In the genomic region with DNA sequence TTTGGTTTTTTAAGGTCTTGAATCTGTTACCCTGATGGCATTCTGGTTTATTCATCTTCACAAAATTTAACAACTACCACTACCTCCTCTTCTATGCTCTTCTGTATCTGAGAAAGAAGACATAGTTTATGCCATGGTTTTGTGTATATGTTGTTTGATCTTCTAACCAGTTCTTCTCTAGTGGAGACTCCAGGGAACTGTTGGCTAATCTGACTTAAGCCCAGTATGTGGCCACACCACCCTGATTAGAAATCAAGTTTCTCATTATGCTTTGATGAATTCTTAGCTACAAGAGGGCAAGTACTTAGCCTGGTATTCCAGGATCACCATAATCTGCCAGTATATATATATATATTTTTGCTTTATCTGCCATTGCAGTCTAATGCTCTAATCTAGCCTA, we compare ENCODE assay signal across 22 cellular contexts.
"Had no signal": no experiment of that assay in that cellular context is flagged by ENCODE, and none has a peak within 500 bp of the region (broad histone marks: within the 10 kb centered on the region; RNA-seq: fewer than 3 reads in every experiment).

No MANE protein-coding gene starts in this region.

- ATAC-seq: gastrocnemius medialis; left cardiac atrium; stimulated activated naive B cell treated with anti-CD40 and anti-IgM and Interleukin-4, amounts not matched to agents 10 μg/mL and 1 μg/mL and 100 μg/mL, for 72 hours had no signal

- DNase-seq: activated CD4-positive, alpha-beta memory T cell treated with anti-CD3 and anti-CD28 coated beads for 36 hours; activated CD4-positive, alpha-beta T cell treated with anti-CD3 and anti-CD28 coated beads for 4 hours; activated CD4-positive, CD25-positive, alpha-beta regulatory T cell; activated gamma-delta T cell treated with Interleukin-2 at 50 U/mL for 16 hours; activated naive CD8-positive, alpha-beta T cell treated with anti-CD3 and anti-CD28 coated beads, Interleukin-2, amount 10 ng/mL, durations not matched to agents 7 days and 5 days; amygdala; esophagus squamous epithelium; gastrocnemius medialis; hypothalamus; islet precursor cell; left cardiac atrium; occipital lobe; posterior cingulate gyrus; right lobe of liver; stimulated activated CD4-positive, alpha-beta T cell treated with anti-CD3 and anti-CD28 coated beads, Interleukin-2, amount 100 ng/mL, for 24 hours; stimulated activated naive B cell treated with anti-CD40 and anti-IgM and Interleukin-4, amounts not matched to agents 10 μg/mL and 1 μg/mL and 100 μg/mL, for 72 hours; transverse colon had no signal

- H3K4me1 ChIP-seq: esophagus squamous epithelium, gastrocnemius medialis, right lobe of liver, transverse colon had no signal

- H3K27ac Mint-ChIP-seq: activated CD4-positive, alpha-beta memory T cell treated with anti-CD3 and anti-CD28 coated beads for 36 hours; activated naive CD8-positive, alpha-beta T cell treated with anti-CD3 and anti-CD28 coated beads, Interleukin-2, amount 10 ng/mL, durations not matched to agents 7 days and 5 days; activated T-helper 1 cell treated with anti-CD3 and anti-CD28 coated beads, Interleukin-12 subunit alpha, Interleukin-12 subunit beta, Interleukin-2, Interleukin-4 antibody, amounts not matched to agents 30 ng/mL and 10 ng/mL and 1 ng/mL, durations not matched to agents 14 hours and 24 hours and 36 hours; stimulated activated naive B cell treated with anti-CD40 and anti-IgM and Interleukin-4, amounts not matched to agents 10 μg/mL and 1 μg/mL and 100 μg/mL, for 72 hours had no signal

- H3K27me3 ChIP-seq: esophagus squamous epithelium, gastrocnemius medialis, right lobe of liver, transverse colon had no signal

- H3K36me3 ChIP-seq: gastrocnemius medialis, right lobe of liver had no signal

- H3K27me3 Mint-ChIP-seq: activated CD4-positive, alpha-beta memory T cell treated with anti-CD3 and anti-CD28 coated beads for 36 hours; activated naive CD8-positive, alpha-beta T cell treated with anti-CD3 and anti-CD28 coated beads, Interleukin-2, amount 10 ng/mL, durations not matched to agents 7 days and 5 days; memory B cell; stimulated activated naive B cell treated with anti-CD40 and anti-IgM and Interleukin-4, amounts not matched to agents 10 μg/mL and 1 μg/mL and 100 μg/mL, for 72 hours had no signal

- H3K9me3 Mint-ChIP-seq: activated CD4-positive, alpha-beta memory T cell treated with anti-CD3 and anti-CD28 coated beads for 36 hours; activated T-helper 1 cell treated with anti-CD3 and anti-CD28 coated beads, Interleukin-12 subunit alpha, Interleukin-12 subunit beta, Interleukin-2, Interleukin-4 antibody, amounts not matched to agents 30 ng/mL and 10 ng/mL and 1 ng/mL, durations not matched to agents 14 hours and 24 hours and 36 hours; memory B cell; neural crest cell; stimulated activated naive B cell treated with anti-CD40 and anti-IgM and Interleukin-4, amounts not matched to agents 10 μg/mL and 1 μg/mL and 100 μg/mL, for 72 hours had no signal

- H3K9me3 ChIP-seq: esophagus squamous epithelium, gastrocnemius medialis, right lobe of liver, transverse colon had no signal

- H3K27ac ChIP-seq: coronary artery, esophagus squamous epithelium, gastrocnemius medialis, right lobe of liver, skin epidermis, transverse colon had no signal

- H3K4me3 ChIP-seq: coronary artery, esophagus squamous epithelium, gastrocnemius medialis, right lobe of liver, skin epidermis, transverse colon had no signal

- H3K4me1 Mint-ChIP-seq: neural crest cell had no signal

- H3K4me3 Mint-ChIP-seq: activated CD4-positive, alpha-beta memory T cell treated with anti-CD3 and anti-CD28 coated beads for 36 hours; activated naive CD8-positive, alpha-beta T cell treated with anti-CD3 and anti-CD28 coated beads, Interleukin-2, amount 10 ng/mL, durations not matched to agents 7 days and 5 days; activated T-helper 1 cell treated with anti-CD3 and anti-CD28 coated beads, Interleukin-12 subunit alpha, Interleukin-12 subunit beta, Interleukin-2, Interleukin-4 antibody, amounts not matched to agents 30 ng/mL and 10 ng/mL and 1 ng/mL, durations not matched to agents 14 hours and 24 hours and 36 hours; memory B cell; neural crest cell; stimulated activated naive B cell treated with anti-CD40 and anti-IgM and Interleukin-4, amounts not matched to agents 10 μg/mL and 1 μg/mL and 100 μg/mL, for 72 hours had no signal
